Comparison of ENCODE assay signal across 20 cellular contexts in the genomic region with DNA sequence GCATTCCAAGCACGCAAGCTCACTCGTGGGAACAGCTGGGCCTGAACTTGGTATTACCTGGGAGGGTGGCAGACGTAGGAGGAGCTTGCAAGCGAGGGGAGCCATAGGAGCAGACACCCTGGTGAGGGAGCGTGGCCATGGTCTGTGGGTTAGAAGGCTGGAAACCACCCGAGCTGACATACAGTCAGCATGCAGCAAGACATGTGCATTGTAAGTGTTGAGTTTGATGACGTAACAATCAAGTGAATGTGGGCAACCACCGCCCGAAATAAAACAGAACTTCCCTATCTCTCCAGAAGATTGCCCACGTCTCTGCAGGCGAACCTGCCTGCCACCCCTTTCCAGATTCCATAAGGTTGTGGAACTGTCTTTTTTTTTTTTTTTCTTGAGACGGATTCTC. TPM values are rescaled to one million over a fixed set of nuclear protein-coding genes. Genes with fewer than 3 reads are reported as not detected.
DNase-seq lines count a peak whose midpoint lies in the region; ATAC-seq, FAIRE-seq and TF ChIP-seq lines count a peak whose summit lies in the region.
"Had no signal": no experiment of that assay in that cellular context is flagged by ENCODE, and none has a peak within 500 bp of the region (broad histone marks: within the 10 kb centered on the region; RNA-seq: fewer than 3 reads in every experiment).

No MANE protein-coding gene starts in this region.

- no peaks in the 10 kb centered on the region for H3K9me3 Mint-ChIP-seq in CD4-positive, CD25-positive, alpha-beta regulatory T cell
- H3K9me3 Mint-ChIP-seq in natural killer cell treated with Interleukin-12 subunit alpha and Interleukin-12 subunit beta and Interleukin-15 and Interleukin-18, amount 100 ng/mL, for 72 hours: no peaks in the 10 kb centered on the region
- H3K9me3 Mint-ChIP-seq in activated CD4-positive, alpha-beta memory T cell treated with anti-CD3 and anti-CD28 coated beads, Interleukin-2, amount 10 ng/mL, durations not matched to agents 7 days and 5 days: no peaks in the 10 kb centered on the region
- H3K9me3 Mint-ChIP-seq: activated naive CD4-positive, alpha-beta T cell treated with anti-CD3 and anti-CD28 coated beads, Interleukin-2, amount 50 U/mL, for 24 hours; T-helper 1 cell treated with Interleukin-12 subunit alpha and Interleukin-12 subunit beta and Interleukin-4 antibody, amounts not matched to agents 30 μg/mL and 1 μg/mL, for 36 hours had no signal

- peak; percentile 93 for FAIRE-seq in bronchial epithelial cell (lab: Jason Lieb, UNC)

- H3K79me2 ChIP-seq in mesendoderm (ENCODE audit: control insufficient read depth, insufficient read depth, low read length): peaks cover 3% of the 10 kb centered on the region

- no peak overlapping the region for H4K8ac ChIP-seq in mesendoderm (ENCODE audit: low read depth, low read length)

- H2AK5ac ChIP-seq in mesendoderm (ENCODE audit: low read length): no peak overlapping the region

- no peaks in the 10 kb centered on the region for H3K4me1 Mint-ChIP-seq in CD4-positive, CD25-positive, alpha-beta regulatory T cell
- H3K4me1 Mint-ChIP-seq in natural killer cell treated with Interleukin-12 subunit alpha and Interleukin-12 subunit beta and Interleukin-15 and Interleukin-18, amount 100 ng/mL, for 72 hours (ENCODE audit: low read depth in 2 of 2): peaks cover 0 to 4% of the 10 kb centered on the region in 2 donors
- H3K4me1 Mint-ChIP-seq in activated CD4-positive, alpha-beta memory T cell treated with anti-CD3 and anti-CD28 coated beads, Interleukin-2, amount 10 ng/mL, durations not matched to agents 7 days and 5 days: no peaks in the 10 kb centered on the region
- H3K4me1 Mint-ChIP-seq: activated naive CD4-positive, alpha-beta T cell treated with anti-CD3 and anti-CD28 coated beads, Interleukin-2, amount 50 U/mL, for 24 hours had no signal

- peaks cover 4% of the 10 kb centered on the region for H3K79me1 ChIP-seq in mesendoderm (ENCODE audit: low read length)

- H3K9ac ChIP-seq in mesendoderm (ENCODE audit: low read length): no peak overlapping the region

- TF ChIP-seq CTCF in bronchial epithelial cell (IDR thresholded peaks at IDR 0.05; ENCODE audit: insufficient read depth, low read length, severe bottlenecking): no peak

- no peaks in the 10 kb centered on the region for H3K27me3 ChIP-seq in CD4-positive, CD25-positive, alpha-beta regulatory T cell (ENCODE audit: control insufficient read depth, insufficient read depth, low read length)
- no peaks in the 10 kb centered on the region for H3K27me3 ChIP-seq in bronchial epithelial cell (ENCODE audit: control insufficient read depth, insufficient read depth, low read length)
- no peaks in the 10 kb centered on the region for H3K27me3 ChIP-seq in mesendoderm (ENCODE audit: insufficient read depth, low read length, poor library complexity)
- H3K27me3 ChIP-seq: brain microvascular endothelial cell, dorsolateral prefrontal cortex, sigmoid colon had no signal

- DNase-seq in CD4-positive, CD25-positive, alpha-beta regulatory T cell: no peak
- DNase-seq in Kasumi-1 (lab: John Stamatoyannopoulos, UW) (peak; percentile 59 to 75), bronchial epithelial cell (ENCODE audit: low read depth) (no peak), mucosa of gallbladder (ENCODE audit: low spot score) (no peak), mesendoderm (no peak)
- no peak for DNase-seq in natural killer cell treated with Interleukin-12 subunit alpha and Interleukin-12 subunit beta and Interleukin-15 and Interleukin-18, amount 100 ng/mL, for 72 hours (ENCODE audit: low spot score)
- no peak for DNase-seq in activated CD4-positive, alpha-beta memory T cell treated with anti-CD3 and anti-CD28 coated beads, Interleukin-2, amount 10 ng/mL, durations not matched to agents 7 days and 5 days
- DNase-seq: activated CD4-positive, alpha-beta T cell treated with anti-CD3 and anti-CD28 coated beads for 1 hour; brain microvascular endothelial cell; DMS53; Karpas-422; left ventricle myocardium superior; NCI-H146; NCI-H526 treated with DMSO at 0.1 percent for 48 hours; sigmoid colon; stimulated activated CD4-positive, alpha-beta T cell treated with anti-CD3 and anti-CD28 coated beads, Interleukin-4, amount 100 ng/mL, for 24 hours had no signal

- CTCF ChIA-PET in activated CD4-positive, alpha-beta memory T cell treated with anti-CD3 and anti-CD28 coated beads, Interleukin-2, amount 10 ng/mL, durations not matched to agents 7 days and 5 days (lab: Charles Lee): no interaction called here

- H3K4me2 ChIP-seq in mesendoderm (ENCODE audit: low read length): no peak overlapping the region

- H3K9me3 ChIP-seq in CD4-positive, CD25-positive, alpha-beta regulatory T cell (ENCODE audit: control insufficient read depth in 2 of 2, low read length in 2 of 2): no peaks in the 10 kb centered on the region
- H3K9me3 ChIP-seq: sigmoid colon had no signal

- no peaks in the 10 kb centered on the region for H3K4me1 ChIP-seq in CD4-positive, CD25-positive, alpha-beta regulatory T cell (ENCODE audit: control insufficient read depth, insufficient read depth, low read length, poor library complexity, severe bottlenecking)
- no peaks in the 10 kb centered on the region for H3K4me1 ChIP-seq in mesendoderm (ENCODE audit: control insufficient read depth, low read depth, low read length)
- H3K4me1 ChIP-seq: sigmoid colon had no signal

- H3K36me3 Mint-ChIP-seq in CD4-positive, CD25-positive, alpha-beta regulatory T cell: peaks cover 29% of the 10 kb centered on the region
- H3K36me3 Mint-ChIP-seq in natural killer cell treated with Interleukin-12 subunit alpha and Interleukin-12 subunit beta and Interleukin-15 and Interleukin-18, amount 100 ng/mL, for 72 hours: peaks cover 9% of the 10 kb centered on the region
- H3K36me3 Mint-ChIP-seq in activated CD4-positive, alpha-beta memory T cell treated with anti-CD3 and anti-CD28 coated beads, Interleukin-2, amount 10 ng/mL, durations not matched to agents 7 days and 5 days (ENCODE audit: low read depth): peaks cover 59% of the 10 kb centered on the region

- ATAC-seq in CD4-positive, CD25-positive, alpha-beta regulatory T cell (ENCODE audit: low read depth in 2 of 2): peak; percentile 55 to 56
- peak; percentile 54 to 62 for ATAC-seq in natural killer cell treated with Interleukin-12 subunit alpha and Interleukin-12 subunit beta and Interleukin-15 and Interleukin-18, amount 100 ng/mL, for 72 hours
- no peak for ATAC-seq in GM21737 (IDR thresholded peaks at IDR 0.05; ENCODE audit: unreplicated experiment)
- ATAC-seq: left ventricle myocardium superior had no signal

- no peak overlapping the region for H2BK15ac ChIP-seq in mesendoderm (replicated peaks; ENCODE audit: low read depth)

- no peak overlapping the region for H3K27ac ChIP-seq in CD4-positive, CD25-positive, alpha-beta regulatory T cell (ENCODE audit: insufficient read depth, low read length, poor library complexity, severe bottlenecking)
- H3K27ac ChIP-seq in mesendoderm (ENCODE audit: low read depth, low read length): no peak overlapping the region
- H3K27ac ChIP-seq: brain microvascular endothelial cell had no signal

- H3K27me3 Mint-ChIP-seq in CD4-positive, CD25-positive, alpha-beta regulatory T cell: no peaks in the 10 kb centered on the region
- no peaks in the 10 kb centered on the region for H3K27me3 Mint-ChIP-seq in natural killer cell treated with Interleukin-12 subunit alpha and Interleukin-12 subunit beta and Interleukin-15 and Interleukin-18, amount 100 ng/mL, for 72 hours
- H3K27me3 Mint-ChIP-seq in activated CD4-positive, alpha-beta memory T cell treated with anti-CD3 and anti-CD28 coated beads, Interleukin-2, amount 10 ng/mL, durations not matched to agents 7 days and 5 days: no peaks in the 10 kb centered on the region
- H3K27me3 Mint-ChIP-seq: activated naive CD4-positive, alpha-beta T cell treated with anti-CD3 and anti-CD28 coated beads, Interleukin-2, amount 50 U/mL, for 24 hours had no signal

- no peak overlapping the region for H3K56ac ChIP-seq in mesendoderm (ENCODE audit: low read length)

- H3K4me3 ChIP-seq in CD4-positive, CD25-positive, alpha-beta regulatory T cell (ENCODE audit: low read depth, low read length): no peak overlapping the region
- H3K4me3 ChIP-seq in bronchial epithelial cell (ENCODE audit: low read depth, low read length): no peak overlapping the region
- no peak overlapping the region for H3K4me3 ChIP-seq in mesendoderm (ENCODE audit: low read length)
- H3K4me3 ChIP-seq: dorsolateral prefrontal cortex, sigmoid colon had no signal

- no peak overlapping the region for H2BK120ac ChIP-seq in mesendoderm (ENCODE audit: low read depth, low read length)

- H3K4me3 Mint-ChIP-seq in CD4-positive, CD25-positive, alpha-beta regulatory T cell: no peak overlapping the region
- H3K4me3 Mint-ChIP-seq in natural killer cell treated with Interleukin-12 subunit alpha and Interleukin-12 subunit beta and Interleukin-15 and Interleukin-18, amount 100 ng/mL, for 72 hours: no peak overlapping the region
- no peak overlapping the region for H3K4me3 Mint-ChIP-seq in activated CD4-positive, alpha-beta memory T cell treated with anti-CD3 and anti-CD28 coated beads, Interleukin-2, amount 10 ng/mL, durations not matched to agents 7 days and 5 days
- H3K4me3 Mint-ChIP-seq: activated naive CD4-positive, alpha-beta T cell treated with anti-CD3 and anti-CD28 coated beads, Interleukin-2, amount 50 U/mL, for 24 hours; T-helper 1 cell treated with Interleukin-12 subunit alpha and Interleukin-12 subunit beta and Interleukin-4 antibody, amounts not matched to agents 30 μg/mL and 1 μg/mL, for 36 hours had no signal

- no peak overlapping the region for H3K27ac Mint-ChIP-seq in CD4-positive, CD25-positive, alpha-beta regulatory T cell
- no peak overlapping the region for H3K27ac Mint-ChIP-seq in natural killer cell treated with Interleukin-12 subunit alpha and Interleukin-12 subunit beta and Interleukin-15 and Interleukin-18, amount 100 ng/mL, for 72 hours
- H3K27ac Mint-ChIP-seq in activated CD4-positive, alpha-beta memory T cell treated with anti-CD3 and anti-CD28 coated beads, Interleukin-2, amount 10 ng/mL, durations not matched to agents 7 days and 5 days: no peak overlapping the region
- H3K27ac Mint-ChIP-seq: activated naive CD4-positive, alpha-beta T cell treated with anti-CD3 and anti-CD28 coated beads, Interleukin-2, amount 50 U/mL, for 24 hours had no signal

- no CpG with 5 or more reads among the region's 12 CpGs for WGBS in mesendoderm (ENCODE audit: extremely low coverage, insufficient coverage, low lambda C conversion rate)

- POLR2A ChIA-PET in activated CD4-positive, alpha-beta memory T cell treated with anti-CD3 and anti-CD28 coated beads, Interleukin-2, amount 10 ng/mL, durations not matched to agents 7 days and 5 days (lab: Charles Lee): no interaction called here

- no peak overlapping the region for H3K18ac ChIP-seq in mesendoderm (ENCODE audit: low read length)

- H2BK5ac ChIP-seq in mesendoderm (ENCODE audit: low read length): no peak overlapping the region

- H3K4ac ChIP-seq in mesendoderm (ENCODE audit: low read depth, low read length): no peak overlapping the region

- H3K36me3 ChIP-seq in CD4-positive, CD25-positive, alpha-beta regulatory T cell (ENCODE audit: control insufficient read depth, insufficient read depth, low read length): peaks cover 16% of the 10 kb centered on the region
- peaks cover 16% of the 10 kb centered on the region for H3K36me3 ChIP-seq in bronchial epithelial cell (ENCODE audit: control insufficient read depth, insufficient read depth, low read length)
- peaks cover 30% of the 10 kb centered on the region for H3K36me3 ChIP-seq in mesendoderm (ENCODE audit: control insufficient read depth, insufficient read depth, low read length)

- no peak overlapping the region for H4K5ac ChIP-seq in mesendoderm (ENCODE audit: low read length)

- no peak overlapping the region for H3K23ac ChIP-seq in mesendoderm (ENCODE audit: low read length)

RNA-seq across cellular contexts. Expression of a gene that starts 26.8 kb away (rescaled TPM):
- total RNA-seq in CD4-positive, CD25-positive, alpha-beta regulatory T cell: 54.2 TPM
- 1 to 10 TPM; 4.6 to 6.4 (median 4.9) TPM for polyA plus RNA-seq in CD4-positive, CD25-positive, alpha-beta regulatory T cell
- total RNA-seq in bronchial epithelial cell (116 and 119 TPM in 2 replicates), mucosa of gallbladder (134 TPM)
- total RNA-seq in natural killer cell treated with Interleukin-12 subunit alpha and Interleukin-12 subunit beta and Interleukin-15 and Interleukin-18, amount 100 ng/mL, for 72 hours: 10 to 100 TPM; 56.9 to 63.9 TPM
- total RNA-seq in activated CD4-positive, alpha-beta memory T cell treated with anti-CD3 and anti-CD28 coated beads, Interleukin-2, amount 10 ng/mL, durations not matched to agents 7 days and 5 days: 10 to 100 TPM; 49.6 to 50.1 TPM
- 29.1 TPM for polyA plus RNA-seq in mesendoderm (2013, experiment 1 of 2)
- 28.3 TPM for polyA plus RNA-seq in mesendoderm (2013, experiment 2 of 2)

RNA-seq across cellular contexts. Expression of a gene that starts 28.3 kb away (rescaled TPM):
- total RNA-seq in CD4-positive, CD25-positive, alpha-beta regulatory T cell: 28.9 TPM
- 1 to 10 TPM; 2.6 to 5.5 (median 3.6) TPM for polyA plus RNA-seq in CD4-positive, CD25-positive, alpha-beta regulatory T cell
- total RNA-seq in bronchial epithelial cell (3.7 and 7.9 TPM in 2 replicates), mucosa of gallbladder (8.3 TPM)
- total RNA-seq in natural killer cell treated with Interleukin-12 subunit alpha and Interleukin-12 subunit beta and Interleukin-15 and Interleukin-18, amount 100 ng/mL, for 72 hours: 100 to 1,000 TPM in 1 of 2 donors, 10 to 100 TPM in 1; 54.6 to 125 TPM
- 10 to 100 TPM; 71.7 to 82.5 TPM for total RNA-seq in activated CD4-positive, alpha-beta memory T cell treated with anti-CD3 and anti-CD28 coated beads, Interleukin-2, amount 10 ng/mL, durations not matched to agents 7 days and 5 days
- 107 TPM for polyA plus RNA-seq in mesendoderm (2013, experiment 1 of 2)
- polyA plus RNA-seq in mesendoderm (2013, experiment 2 of 2): 110 TPM

RNA-seq across cellular contexts. Expression of a gene that starts 30.4 kb away (rescaled TPM):
- 54.0 TPM for total RNA-seq in CD4-positive, CD25-positive, alpha-beta regulatory T cell
- 10 to 100 TPM; 13.4 to 23.0 (median 17.6) TPM for polyA plus RNA-seq in CD4-positive, CD25-positive, alpha-beta regulatory T cell
- total RNA-seq in bronchial epithelial cell: 23.4 and 55.3 TPM in 2 replicates
- total RNA-seq in natural killer cell treated with Interleukin-12 subunit alpha and Interleukin-12 subunit beta and Interleukin-15 and Interleukin-18, amount 100 ng/mL, for 72 hours: 10 to 100 TPM; 47.0 to 50.8 TPM
- 56.9 TPM for total RNA-seq in mucosa of gallbladder
- total RNA-seq in activated CD4-positive, alpha-beta memory T cell treated with anti-CD3 and anti-CD28 coated beads, Interleukin-2, amount 10 ng/mL, durations not matched to agents 7 days and 5 days: 10 to 100 TPM; 62.1 to 64.0 TPM
- 103 TPM for polyA plus RNA-seq in mesendoderm (2013, experiment 1 of 2)
- 105 TPM for polyA plus RNA-seq in mesendoderm (2013, experiment 2 of 2)

RNA-seq across cellular contexts. Expression of a gene that starts 41.3 kb away (rescaled TPM):
- total RNA-seq in CD4-positive, CD25-positive, alpha-beta regulatory T cell: 32.7 TPM
- polyA plus RNA-seq in CD4-positive, CD25-positive, alpha-beta regulatory T cell: 10 to 100 TPM; 11.5 to 12.6 (median 12.2) TPM
- total RNA-seq in bronchial epithelial cell (35.0 and 45.7 TPM in 2 replicates), mucosa of gallbladder (54.4 TPM)
- total RNA-seq in natural killer cell treated with Interleukin-12 subunit alpha and Interleukin-12 subunit beta and Interleukin-15 and Interleukin-18, amount 100 ng/mL, for 72 hours: 10 to 100 TPM; 43.3 to 47.6 TPM
- 10 to 100 TPM; 47.1 to 50.6 TPM for total RNA-seq in activated CD4-positive, alpha-beta memory T cell treated with anti-CD3 and anti-CD28 coated beads, Interleukin-2, amount 10 ng/mL, durations not matched to agents 7 days and 5 days
- polyA plus RNA-seq in mesendoderm (2013, experiment 1 of 2): 54.7 TPM
- polyA plus RNA-seq in mesendoderm (2013, experiment 2 of 2): 55.7 TPM

Comparison
In these comparisons a context has a peak if more than half of its experiments do, and no peak if none do; other contexts are left out.
1. DNase-seq: peak in Kasumi-1 (2 of 2); none in CD4-positive, CD25-positive, alpha-beta regulatory T cell (0 of 3), bronchial epithelial cell (single experiment), natural killer cell treated with Interleukin-12 subunit alpha and Interleukin-12 subunit beta and Interleukin-15 and Interleukin-18, amount 100 ng/mL, for 72 hours (single experiment), mucosa of gallbladder (single experiment), activated CD4-positive, alpha-beta memory T cell treated with anti-CD3 and anti-CD28 coated beads, Interleukin-2, amount 10 ng/mL, durations not matched to agents 7 days and 5 days (single experiment) and mesendoderm (single experiment).